In genomic region chr5:66498791-66499207, GRCh38 we compare ENCODE assay signal across 7 cellular contexts.
DNase-seq lines count a peak whose midpoint lies in the region; ATAC-seq and TF ChIP-seq lines count a peak whose summit lies in the region.

No MANE protein-coding gene starts in this region.

- POLR2A ChIA-PET in CD8-positive, alpha-beta T cell (lab: Charles Lee) = no interaction called here

- H3K4me3 Mint-ChIP-seq in endodermal cell = no peak overlapping the region
- no peak overlapping the region for H3K4me3 Mint-ChIP-seq in CD8-positive, alpha-beta T cell

- no peak overlapping the region for H3K18ac ChIP-seq in trophoblast cell (ENCODE audit: low read length)

- H3K4me3 ChIP-seq in endodermal cell (ENCODE audit: low read length) (no peak overlapping the region), trophoblast cell (ENCODE audit: low read depth, low read length) (no peak overlapping the region)
- H3K4me3 ChIP-seq in CD8-positive, alpha-beta T cell (ENCODE audit: low read depth, low read length) = no peak overlapping the region

- no peak for ATAC-seq in CD8-positive, alpha-beta T cell
- ATAC-seq in HG02981 (IDR thresholded peaks at IDR 0.05; ENCODE audit: unreplicated experiment) = no peak

- H3K27ac ChIP-seq in endodermal cell (ENCODE audit: low read depth, low read length) (no peak overlapping the region), trophoblast cell (ENCODE audit: low read depth, low read length) (no peak overlapping the region)
- no peak overlapping the region for H3K27ac ChIP-seq in CD8-positive, alpha-beta T cell (ENCODE audit: low read depth, low read length)

- H3K27ac Mint-ChIP-seq in endodermal cell = no peak overlapping the region
- H3K27ac Mint-ChIP-seq in CD8-positive, alpha-beta T cell = no peak overlapping the region

- H2AFZ ChIP-seq in trophoblast cell (ENCODE audit: insufficient read depth, low read length, poor library complexity) = no peak overlapping the region

- no peak overlapping the region for H4K8ac ChIP-seq in trophoblast cell (ENCODE audit: low read depth, low read length)

- DNase-seq in GM13977 (ENCODE audit: low spot score) = peak; percentile 18
- DNase-seq in NCI-H146 (lab: John Stamatoyannopoulos, UW) = peak; percentile 70
- DNase-seq in endodermal cell = peak; percentile 59
- DNase-seq in trophoblast cell = peak; percentile 48 to 67
- DNase-seq in CD8-positive, alpha-beta T cell = no peak
- no peak for DNase-seq in NCI-H510A treated with DMSO at 0.1 percent for 48 hours (lab: John Stamatoyannopoulos, UW)

- no peaks in the 10 kb centered on the region for H3K79me2 ChIP-seq in trophoblast cell (ENCODE audit: control insufficient read depth, insufficient read depth, low read length, poor library complexity)

- H3K4ac ChIP-seq in trophoblast cell (ENCODE audit: low read depth, low read length) = no peak overlapping the region

- 90 to 96% methylated on average over 4 of the region's 4 CpGs for WGBS in endodermal cell (ENCODE audit: insufficient coverage in 1 of 2, insufficient read length in 1 of 2), 2 experiments
- no CpG with 5 or more reads among the region's 4 CpGs for WGBS in trophoblast cell (ENCODE audit: extremely low coverage, insufficient coverage, insufficient read length)

- no peak overlapping the region for H2AK5ac ChIP-seq in trophoblast cell (ENCODE audit: low read length)

- no peak overlapping the region for H2BK12ac ChIP-seq in trophoblast cell (ENCODE audit: low read length)

- TF ChIP-seq CTCF in GM13977 (IDR thresholded peaks at IDR 0.05; ENCODE audit: extremely low read depth, insufficient read depth, missing control alignments) (peak; percentile 41), endodermal cell (conservative IDR thresholded peaks at IDR 0.05) (peak; percentile 62)
- TF ChIP-seq CTCF in CD8-positive, alpha-beta T cell (IDR thresholded peaks at IDR 0.05) = no peak

- in situ Hi-C loops in GM13977 (cut with MboI; ENCODE audit: low pct_unique_long_range_greater_than_20kb, low sequenced_read_pairs, unreplicated experiment) = no loop called here

- no peak overlapping the region for H4K12ac ChIP-seq in trophoblast cell (ENCODE audit: low read depth, low read length)

- peaks cover 7% of the 10 kb centered on the region for H3K9me3 Mint-ChIP-seq in endodermal cell
- no peaks in the 10 kb centered on the region for H3K9me3 Mint-ChIP-seq in CD8-positive, alpha-beta T cell

- CTCF ChIA-PET in CD8-positive, alpha-beta T cell (lab: Charles Lee) = no interaction called here

- no peaks in the 10 kb centered on the region for H3K36me3 Mint-ChIP-seq in endodermal cell (ENCODE audit: low read depth)
- H3K36me3 Mint-ChIP-seq in CD8-positive, alpha-beta T cell = no peaks in the 10 kb centered on the region

- intact Hi-C loops in CD8-positive, alpha-beta T cell (cut with DNase I, micrococcal nuclease) = no loop called here

- H3K9me3 ChIP-seq in endodermal cell (ENCODE audit: control insufficient read depth, low read length) (peaks cover 2% of the 10 kb centered on the region), trophoblast cell (ENCODE audit: insufficient read depth, low read depth, low read length) (peaks cover 7% of the 10 kb centered on the region)
- H3K9me3 ChIP-seq in CD8-positive, alpha-beta T cell (ENCODE audit: low read length) = no peaks in the 10 kb centered on the region

- H3K27me3 Mint-ChIP-seq in endodermal cell (ENCODE audit: insufficient read depth) = peaks cover 1% of the 10 kb centered on the region
- H3K27me3 Mint-ChIP-seq in CD8-positive, alpha-beta T cell (ENCODE audit: low read depth) = peaks cover 5% of the 10 kb centered on the region

- no peak overlapping the region for H3K23ac ChIP-seq in trophoblast cell (ENCODE audit: low read length)

- no peaks in the 10 kb centered on the region for H3K4me1 Mint-ChIP-seq in endodermal cell
- no peaks in the 10 kb centered on the region for H3K4me1 Mint-ChIP-seq in CD8-positive, alpha-beta T cell (ENCODE audit: low read depth)

- H3K79me1 ChIP-seq in trophoblast cell (ENCODE audit: low read length) = no peaks in the 10 kb centered on the region

- H3K36me3 ChIP-seq in endodermal cell (ENCODE audit: control insufficient read depth, insufficient read depth, low read length) (no peaks in the 10 kb centered on the region), trophoblast cell (ENCODE audit: control insufficient read depth in 1 of 2, insufficient read depth in 2 of 2, low read length in 2 of 2) (no peaks in the 10 kb centered on the region)
- H3K36me3 ChIP-seq in CD8-positive, alpha-beta T cell (ENCODE audit: insufficient read depth, low read length) = no peaks in the 10 kb centered on the region

- H3K4me2 ChIP-seq in trophoblast cell (ENCODE audit: low read length) = no peak overlapping the region

- H3K4me1 ChIP-seq in endodermal cell (ENCODE audit: control insufficient read depth, insufficient read depth, low read length) (no peaks in the 10 kb centered on the region), trophoblast cell (ENCODE audit: control insufficient read depth in 1 of 2, insufficient read depth in 2 of 2, low read length in 2 of 2) (no peaks in the 10 kb centered on the region)
- no peaks in the 10 kb centered on the region for H3K4me1 ChIP-seq in CD8-positive, alpha-beta T cell (ENCODE audit: insufficient read depth, low read length)

- H2BK120ac ChIP-seq in trophoblast cell (ENCODE audit: insufficient read depth, low read length, poor library complexity) = no peak overlapping the region

- H3K14ac ChIP-seq in trophoblast cell (ENCODE audit: low read length) = no peak overlapping the region

- no peak overlapping the region for H2BK5ac ChIP-seq in trophoblast cell (ENCODE audit: low read depth, low read length, poor library complexity)

- H3K9ac ChIP-seq in endodermal cell (ENCODE audit: extremely low read depth, low read length, poor library complexity, severe bottlenecking) (no peak overlapping the region), trophoblast cell (ENCODE audit: low read length) (no peak overlapping the region)

- H3K27me3 ChIP-seq in endodermal cell (ENCODE audit: control insufficient read depth, insufficient read depth, low read length, poor library complexity, severe bottlenecking) (no peaks in the 10 kb centered on the region), trophoblast cell (ENCODE audit: insufficient read depth, low read length) (no peaks in the 10 kb centered on the region)
- no peaks in the 10 kb centered on the region for H3K27me3 ChIP-seq in CD8-positive, alpha-beta T cell (ENCODE audit: insufficient read depth, low read length)

- no peak overlapping the region for H4K91ac ChIP-seq in trophoblast cell (ENCODE audit: low read depth, low read length)

Comparison
In these comparisons a context has a peak if more than half of its experiments do, and no peak if none do; other contexts are left out.
1. DNase-seq: peak in GM13977 (single experiment), NCI-H146 (single experiment), endodermal cell (single experiment) and trophoblast cell (2 of 2); none in CD8-positive, alpha-beta T cell (0 of 7) and NCI-H510A treated with DMSO at 0.1 percent for 48 hours (single experiment).